In genomic region chr6:36443951-36444428, GRCh38 we compare ENCODE assay signal across 8 cellular contexts. TPM values are rescaled to one million over a fixed set of nuclear protein-coding genes. Genes with fewer than 3 reads are reported as not detected.
DNase-seq lines count a peak whose midpoint lies in the region; ATAC-seq lines count a peak whose summit lies in the region.

No MANE protein-coding gene starts in this region.

- peaks cover 9% of the 10 kb centered on the region for H3K79me1 ChIP-seq in mesendoderm (ENCODE audit: low read length)

- H2BK120ac ChIP-seq in mesendoderm (ENCODE audit: low read depth, low read length) = no peak overlapping the region

- no peak overlapping the region for H2BK5ac ChIP-seq in mesendoderm (ENCODE audit: low read length)

- H3K56ac ChIP-seq in mesendoderm (ENCODE audit: low read length) = peak overlapping the region; percentile 78

- H3K4me3 ChIP-seq in mesendoderm (ENCODE audit: low read length) (peak overlapping the region; percentile 14), aorta (ENCODE audit: low read length in 2 of 2) (peak overlapping the region; percentile 65 to 96)

- intact Hi-C loops in aorta (cut with DNase I) = loop anchor here (2.0 to 5.0 kb wide), 4 partner anchors 21 to 148 kb away; partner anchors contain the start of genes ETV7 (in 1 of the 2), SRSF3 (in 1 of the 2) and STK38 (in 1 of the 2)

- H3K9ac ChIP-seq in mesendoderm (ENCODE audit: low read length) = peak overlapping the region; percentile 97

- H2BK15ac ChIP-seq in mesendoderm (replicated peaks; ENCODE audit: low read depth) = no peak overlapping the region

- peak overlapping the region; percentile 96 for H3K27ac Mint-ChIP-seq in stimulated activated naive CD8-positive, alpha-beta T cell treated with anti-CD3 and anti-CD28 coated beads, Interleukin-15, Interleukin-2, amounts not matched to agents 100 ng/mL and 50 ng/mL, for 24 hours

- H3K4me3 Mint-ChIP-seq in stimulated activated naive CD8-positive, alpha-beta T cell treated with anti-CD3 and anti-CD28 coated beads, Interleukin-15, Interleukin-2, amounts not matched to agents 100 ng/mL and 50 ng/mL, for 24 hours = peak overlapping the region; percentile 96

- H4K8ac ChIP-seq in mesendoderm (ENCODE audit: low read depth, low read length) = no peak overlapping the region

- no peaks in the 10 kb centered on the region for H3K9me3 Mint-ChIP-seq in stimulated activated naive CD8-positive, alpha-beta T cell treated with anti-CD3 and anti-CD28 coated beads, Interleukin-15, Interleukin-2, amounts not matched to agents 100 ng/mL and 50 ng/mL, for 24 hours

- H3K27ac ChIP-seq in mesendoderm (ENCODE audit: low read depth, low read length) = no peak overlapping the region
- peak overlapping the region; percentile 28 to 84 for H3K27ac ChIP-seq in aorta (ENCODE audit: low read depth in 1 of 2, low read length in 2 of 2)

- DNase-seq in stimulated activated naive CD8-positive, alpha-beta T cell treated with anti-CD3 and anti-CD28 coated beads, Interleukin-15, Interleukin-2, amounts not matched to agents 100 U/mL and 50 U/mL, for 24 hours = no peak
- DNase-seq in NCI-H82 treated with DMSO at 0.1 percent for 48 hours (lab: John Stamatoyannopoulos, UW; ENCODE audit: unreplicated experiment) (peak; percentile 63), cerebellar cortex (ENCODE audit: low spot score) (peak; percentile 50), mesendoderm (peak; percentile 80), aorta (no peak)

- H3K23ac ChIP-seq in mesendoderm (ENCODE audit: low read length) = no peak overlapping the region

- H3K4ac ChIP-seq in mesendoderm (ENCODE audit: low read depth, low read length) = no peak overlapping the region

- H3K27me3 ChIP-seq in mesendoderm (ENCODE audit: insufficient read depth, low read length, poor library complexity) = no peaks in the 10 kb centered on the region
- no peaks in the 10 kb centered on the region for H3K27me3 ChIP-seq in aorta (ENCODE audit: control insufficient read depth in 1 of 2, insufficient read depth in 2 of 2, low read length in 1 of 2)

- no peak overlapping the region for H3K18ac ChIP-seq in mesendoderm (ENCODE audit: low read length)

- H3K9me3 ChIP-seq in aorta (ENCODE audit: control insufficient read depth, low read length) = no peaks in the 10 kb centered on the region

- H3K36me3 Mint-ChIP-seq in stimulated activated naive CD8-positive, alpha-beta T cell treated with anti-CD3 and anti-CD28 coated beads, Interleukin-15, Interleukin-2, amounts not matched to agents 100 ng/mL and 50 ng/mL, for 24 hours (ENCODE audit: low read depth) = peaks cover 26% of the 10 kb centered on the region

- ATAC-seq in stimulated activated naive CD8-positive, alpha-beta T cell treated with anti-CD3 and anti-CD28 coated beads, Interleukin-15, Interleukin-2, amounts not matched to agents 100 U/mL and 50 U/mL, for 24 hours = no peak
- ATAC-seq in aorta (ENCODE audit: low FRiP score) (no peak), GM21717 (IDR thresholded peaks at IDR 0.05; ENCODE audit: unreplicated experiment) (no peak), GM21447 (IDR thresholded peaks at IDR 0.05; ENCODE audit: unreplicated experiment) (no peak)

- WGBS in mesendoderm (ENCODE audit: extremely low coverage, insufficient coverage, low lambda C conversion rate) = no CpG with 5 or more reads among the region's 7 CpGs
- 7 to 8% methylated on average over 7 of the region's 7 CpGs for WGBS in aorta, 2 donors

- H4K5ac ChIP-seq in mesendoderm (ENCODE audit: low read length) = no peak overlapping the region

- H3K79me2 ChIP-seq in mesendoderm (ENCODE audit: control insufficient read depth, insufficient read depth, low read length) = peaks cover 25% of the 10 kb centered on the region

- H3K4me2 ChIP-seq in mesendoderm (ENCODE audit: low read length) = peak overlapping the region; percentile 49

- H3K36me3 ChIP-seq in mesendoderm (ENCODE audit: control insufficient read depth, insufficient read depth, low read length) (no peaks in the 10 kb centered on the region), aorta (ENCODE audit: control insufficient read depth in 1 of 2, insufficient read depth in 2 of 2, low read length in 1 of 2) (no peaks in the 10 kb centered on the region)

- H3K4me1 Mint-ChIP-seq in stimulated activated naive CD8-positive, alpha-beta T cell treated with anti-CD3 and anti-CD28 coated beads, Interleukin-15, Interleukin-2, amounts not matched to agents 100 ng/mL and 50 ng/mL, for 24 hours (ENCODE audit: low read depth) = peaks cover 61% of the 10 kb centered on the region

- H2AK5ac ChIP-seq in mesendoderm (ENCODE audit: low read length) = no peak overlapping the region

- H3K4me1 ChIP-seq in mesendoderm (ENCODE audit: control insufficient read depth, low read depth, low read length) (peaks cover 3% of the 10 kb centered on the region), aorta (ENCODE audit: control insufficient read depth in 1 of 2, insufficient read depth in 2 of 2, low read length in 2 of 2) (peaks cover 0 to 6% of the 10 kb centered on the region in 2 donors)

- H3K27me3 Mint-ChIP-seq in stimulated activated naive CD8-positive, alpha-beta T cell treated with anti-CD3 and anti-CD28 coated beads, Interleukin-15, Interleukin-2, amounts not matched to agents 100 ng/mL and 50 ng/mL, for 24 hours = no peaks in the 10 kb centered on the region

RNA-seq across cellular contexts. Expression of gene KCTD20, which starts 1.2 kb away (rescaled TPM):
- 19.5 TPM for polyA plus RNA-seq in mesendoderm (2013, experiment 1 of 2)
- 18.9 TPM for polyA plus RNA-seq in mesendoderm (2013, experiment 2 of 2)
- total RNA-seq in aorta = 10 to 100 TPM; 58.7 to 70.6 TPM
- 10 to 100 TPM; 25.8 to 27.3 TPM for polyA plus RNA-seq in aorta

RNA-seq across cellular contexts. Expression of gene PXT1, which starts 1.3 kb away (rescaled TPM):
- 0.03 TPM for polyA plus RNA-seq in mesendoderm (2013, experiment 1 of 2)
- polyA plus RNA-seq in mesendoderm (2013, experiment 2 of 2) = 0.10 TPM
- not detected for total RNA-seq in aorta
- polyA plus RNA-seq in aorta = under 1 TPM in 1 of 2 donors, not detected in 1; 0.05 TPM

RNA-seq across cellular contexts. Expression of gene ETV7, which starts 56.5 kb away (rescaled TPM):
- polyA plus RNA-seq in mesendoderm (2013, experiment 1 of 2) = 0.28 TPM
- 0.27 TPM for polyA plus RNA-seq in mesendoderm (2013, experiment 2 of 2)
- 1 to 10 TPM; 2.2 to 2.8 TPM for total RNA-seq in aorta
- 1 to 10 TPM; 3.4 to 5.4 TPM for polyA plus RNA-seq in aorta

Comparison
In these comparisons a context has a peak if more than half of its experiments do, and no peak if none do; other contexts are left out.
1. DNase-seq: peak in NCI-H82 treated with DMSO at 0.1 percent for 48 hours (single experiment), cerebellar cortex (single experiment) and mesendoderm (single experiment); none in stimulated activated naive CD8-positive, alpha-beta T cell treated with anti-CD3 and anti-CD28 coated beads, Interleukin-15, Interleukin-2, amounts not matched to agents 100 U/mL and 50 U/mL, for 24 hours (single experiment) and aorta (0 of 2).